16 cellular contexts compared by ENCODE assay signal in the genomic region with DNA sequence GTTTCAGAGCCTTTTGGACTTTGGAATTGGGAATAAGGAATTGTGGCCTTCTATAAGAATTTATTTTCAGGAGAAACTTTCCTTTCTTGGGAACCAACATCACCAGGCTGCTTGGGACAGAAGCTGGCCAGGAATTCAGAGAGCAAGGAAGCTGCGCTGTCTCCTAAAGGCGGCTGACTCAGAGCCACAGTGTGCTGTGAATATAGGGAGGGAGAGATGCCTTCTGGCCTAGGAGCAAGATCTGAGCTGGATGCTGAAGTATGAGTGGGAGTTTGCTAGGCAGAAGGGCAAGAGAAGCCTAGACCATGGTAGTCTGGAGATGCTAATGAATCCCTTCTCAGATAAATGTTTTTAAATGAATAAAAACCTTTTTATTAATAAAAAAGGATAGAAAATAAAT.
"Had no signal": no experiment of that assay in that cellular context is flagged by ENCODE, and none has a peak within 500 bp of the region (broad histone marks: within the 10 kb centered on the region; RNA-seq: fewer than 3 reads in every experiment).

No MANE protein-coding gene starts in this region.

- H3K36me3 ChIP-seq: cardiac muscle cell, heart left ventricle, neural progenitor cell, sigmoid colon, upper lobe of left lung had no signal

- H3K9me3 Mint-ChIP-seq: activated CD4-positive, alpha-beta T cell treated with anti-CD3 and anti-CD28 coated beads, Interleukin-2, amount 10 ng/mL, durations not matched to agents 24 days and 14 days; activated naive CD8-positive, alpha-beta T cell treated with anti-CD3 and anti-CD28 coated beads for 36 hours; neural progenitor cell; stimulated activated naive CD8-positive, alpha-beta T cell treated with anti-CD3 and anti-CD28 coated beads, Interleukin-15, amount 100 ng/mL, for 72 hours; T-helper 1 cell treated with Interleukin-12 subunit alpha and Interleukin-12 subunit beta and Interleukin-4 antibody, amounts not matched to agents 30 μg/mL and 1 μg/mL, for 36 hours; WTC11 had no signal

- H3K4me3 Mint-ChIP-seq: activated CD4-positive, alpha-beta T cell treated with anti-CD3 and anti-CD28 coated beads, Interleukin-2, amount 10 ng/mL, durations not matched to agents 24 days and 14 days; activated naive CD8-positive, alpha-beta T cell treated with anti-CD3 and anti-CD28 coated beads for 36 hours; neural progenitor cell; stimulated activated naive CD8-positive, alpha-beta T cell treated with anti-CD3 and anti-CD28 coated beads, Interleukin-15, amount 100 ng/mL, for 72 hours; T-helper 1 cell treated with Interleukin-12 subunit alpha and Interleukin-12 subunit beta and Interleukin-4 antibody, amounts not matched to agents 30 μg/mL and 1 μg/mL, for 36 hours; WTC11 had no signal

- FAIRE-seq: endometrium had no signal

- H3K9me3 ChIP-seq: heart left ventricle, sigmoid colon, testis, upper lobe of left lung had no signal

- H3K4me2 ChIP-seq: neural progenitor cell had no signal

- H3K9ac ChIP-seq: neural progenitor cell had no signal

- H3K27ac Mint-ChIP-seq: activated CD4-positive, alpha-beta T cell treated with anti-CD3 and anti-CD28 coated beads, Interleukin-2, amount 10 ng/mL, durations not matched to agents 24 days and 14 days; activated naive CD8-positive, alpha-beta T cell treated with anti-CD3 and anti-CD28 coated beads for 36 hours; neural progenitor cell; stimulated activated naive CD8-positive, alpha-beta T cell treated with anti-CD3 and anti-CD28 coated beads, Interleukin-15, amount 100 ng/mL, for 72 hours; T-helper 1 cell treated with Interleukin-12 subunit alpha and Interleukin-12 subunit beta and Interleukin-4 antibody, amounts not matched to agents 30 μg/mL and 1 μg/mL, for 36 hours; WTC11 had no signal

- H2AFZ ChIP-seq: neural progenitor cell had no signal

- H3K4me1 Mint-ChIP-seq: activated CD4-positive, alpha-beta T cell treated with anti-CD3 and anti-CD28 coated beads, Interleukin-2, amount 10 ng/mL, durations not matched to agents 24 days and 14 days; stimulated activated naive CD8-positive, alpha-beta T cell treated with anti-CD3 and anti-CD28 coated beads, Interleukin-15, amount 100 ng/mL, for 72 hours had no signal

- DNase-seq: activated CD4-positive, alpha-beta T cell treated with anti-CD3 and anti-CD28 coated beads, Interleukin-2, amount 10 ng/mL, durations not matched to agents 24 days and 14 days; activated CD8-positive, alpha-beta memory T cell treated with anti-CD3 and anti-CD28 coated beads, Interleukin-2, amount 50 U/mL, for 48 hours; activated naive CD8-positive, alpha-beta T cell treated with anti-CD3 and anti-CD28 coated beads for 36 hours; foreskin keratinocyte; heart left ventricle; sigmoid colon; stimulated activated CD4-positive, alpha-beta T cell treated with anti-CD3 and anti-CD28 coated beads, Interleukin-1b, Interleukin-23, amount 100 ng/mL, for 48 hours; stimulated activated naive CD8-positive, alpha-beta T cell treated with anti-CD3 and anti-CD28 coated beads, Interleukin-15, amount 100 ng/mL, for 72 hours; testis; upper lobe of left lung had no signal

- H3K4me3 ChIP-seq: cardiac muscle cell, heart left ventricle, lung, neural progenitor cell, sigmoid colon, testis, upper lobe of left lung had no signal

- H3K27me3 ChIP-seq: foreskin keratinocyte, neural progenitor cell, sigmoid colon, testis, upper lobe of left lung had no signal

- H3K4me1 ChIP-seq: foreskin keratinocyte, heart left ventricle, testis, upper lobe of left lung had no signal

- ATAC-seq: foreskin keratinocyte; heart left ventricle; stimulated activated naive CD8-positive, alpha-beta T cell treated with anti-CD3 and anti-CD28 coated beads, Interleukin-15, amount 100 ng/mL, for 72 hours; WTC11 had no signal

- H3K27ac ChIP-seq: cardiac muscle cell, foreskin keratinocyte, heart left ventricle, neural progenitor cell, sigmoid colon, testis, upper lobe of left lung had no signal

- H3K36me3 Mint-ChIP-seq: activated naive CD8-positive, alpha-beta T cell treated with anti-CD3 and anti-CD28 coated beads for 36 hours; neural progenitor cell; WTC11 had no signal
